Comparison of ENCODE assay signal across 32 cellular contexts in genomic region chr14:81903477-81903876, GRCh38.
"Had no signal": no experiment of that assay in that cellular context is flagged by ENCODE, and none has a peak within 500 bp of the region (broad histone marks: within the 10 kb centered on the region; RNA-seq: fewer than 3 reads in every experiment).

No MANE protein-coding gene starts in this region.

- H3K36me3 ChIP-seq: adrenal gland, ascending aorta, brain microvascular endothelial cell, breast epithelium, cardiac muscle cell had no signal

- H3K27me3 ChIP-seq: adrenal gland, ascending aorta, body of pancreas, brain microvascular endothelial cell, breast epithelium, cardiac muscle cell had no signal

- H3K4me3 ChIP-seq: adrenal gland, ascending aorta, body of pancreas, breast epithelium, cardiac muscle cell had no signal

- H3K27ac ChIP-seq: adrenal gland, ascending aorta, body of pancreas, brain microvascular endothelial cell, breast epithelium, cardiac muscle cell had no signal

- ATAC-seq: activated naive CD4-positive, alpha-beta T cell treated with anti-CD3 and anti-CD28 coated beads, Interleukin-2, amount 50 U/mL, for 72 hours; activated naive CD8-positive, alpha-beta T cell treated with anti-CD3 and anti-CD28 coated beads, Interleukin-2, amount 50 U/mL, for 24 hours; activated T-cell treated with anti-CD3 and anti-CD28 coated beads, Interleukin-2, amount 50 U/mL, for 4 hours; activated T-cell treated with anti-CD3 and anti-CD28 coated beads, Interleukin-2, amount 50 U/mL, for 72 hours; activated T-helper 17 cell treated with anti-CD3 and anti-CD28 coated beads, Interleukin-2, amount 50 U/mL, for 72 hours; body of pancreas had no signal

- H3K9me3 ChIP-seq: adrenal gland, body of pancreas had no signal

- H3K4me1 ChIP-seq: adrenal gland, ascending aorta, body of pancreas, breast epithelium had no signal

- DNase-seq: activated effector memory CD4-positive, alpha-beta T cell treated with anti-CD3 and anti-CD28 coated beads, Interleukin-2, amount 50 U/mL, for 16 hours; activated effector memory CD4-positive, alpha-beta T cell treated with Interleukin-2 at 50 U/mL for 16 hours; activated gamma-delta T cell; activated gamma-delta T cell treated with Interleukin-2 at 50 U/mL for 16 hours; activated naive CD4-positive, alpha-beta T cell; activated naive CD4-positive, alpha-beta T cell treated with anti-CD3 and anti-CD28 coated beads for 36 hours; activated naive CD4-positive, alpha-beta T cell treated with anti-CD3 and anti-CD28 coated beads, Interleukin-2, amount 10 ng/mL, durations not matched to agents 7 days and 5 days; activated naive CD4-positive, alpha-beta T cell treated with anti-CD3 and anti-CD28 coated beads, Interleukin-2, amount 50 U/mL, for 16 hours; activated naive CD4-positive, alpha-beta T cell treated with Interleukin-2 at 50 U/mL for 16 hours; activated naive CD8-positive, alpha-beta T cell treated with anti-CD3 and anti-CD28 coated beads for 36 hours; activated naive CD8-positive, alpha-beta T cell treated with anti-CD3 and anti-CD28 coated beads, Interleukin-2, amount 10 ng/mL, durations not matched to agents 7 days and 5 days; activated naive CD8-positive, alpha-beta T cell treated with anti-CD3 and anti-CD28 coated beads, Interleukin-2, amount 50 U/mL, for 24 hours; activated T-cell treated with anti-CD3 and anti-CD28 coated beads for 4 hours; activated T-cell treated with anti-CD3 and anti-CD28 coated beads, Interleukin-2, amount 50 U/mL, for 1 hour; activated T-cell treated with anti-CD3 and anti-CD28 coated beads, Interleukin-2, amount 50 U/mL, for 24 hours; activated T-cell treated with anti-CD3 and anti-CD28 coated beads, Interleukin-2, amount 50 U/mL, for 4 hours; activated T-cell treated with anti-CD3 and anti-CD28 coated beads, Interleukin-2, amount 50 U/mL, for 48 hours; activated T-cell treated with anti-CD3 and anti-CD28 coated beads, Interleukin-2, amount 50 U/mL, for 72 hours; adrenal gland; amniotic stem cell; amygdala; anterior cingulate cortex; body of pancreas; brain microvascular endothelial cell; caudate nucleus; central memory CD4-positive, alpha-beta T cell; cerebellar nuclear complex had no signal
